15 cellular contexts compared by ENCODE assay signal in genomic region chr5:27473300-27474053, GRCh38.
A peak's percentile ranks its signal among the peaks of the same experiment; 100 is the strongest.
DNase-seq lines count a peak whose midpoint lies in the region; ATAC-seq and TF ChIP-seq lines count a peak whose summit lies in the region.
"Had no signal": no experiment of that assay in that cellular context is flagged by ENCODE, and none has a peak within 500 bp of the region (broad histone marks: within the 10 kb centered on the region; RNA-seq: fewer than 3 reads in every experiment).

No MANE protein-coding gene starts in this region.

- POLR2A ChIA-PET in HEK293 (lab: Yijun Ruan, JAX) = no interaction called here

- no peak overlapping the region for H3K9ac ChIP-seq in SU-DHL-6 (ENCODE audit: low read length)
- peak overlapping the region; percentile 99 for H3K9ac ChIP-seq in iPS-20b (ENCODE audit: low read depth, low read length)
- H3K9ac ChIP-seq in MM.1S (ENCODE audit: low read length) = no peak overlapping the region

- H3K9me2 ChIP-seq in SU-DHL-6 (replicated peaks; ENCODE audit: insufficient read depth, low read length) = no peaks in the 10 kb centered on the region
- no peaks in the 10 kb centered on the region for H3K9me2 ChIP-seq in MM.1S (replicated peaks; ENCODE audit: insufficient read depth, low read length)

- H3K4me3 Mint-ChIP-seq in natural killer cell = no peak overlapping the region
- H3K4me3 Mint-ChIP-seq: stimulated activated memory B cell treated with anti-CD40 and anti-IgM and Interleukin-4, amounts not matched to agents 10 μg/mL and 1 μg/mL and 100 μg/mL, for 72 hours had no signal

- H3K27me3 ChIP-seq in SU-DHL-6 (ENCODE audit: low read length) = no peaks in the 10 kb centered on the region
- H3K27me3 ChIP-seq in iPS-20b (ENCODE audit: insufficient read depth, low read length) = no peaks in the 10 kb centered on the region
- H3K27me3 ChIP-seq in MM.1S (replicated peaks; ENCODE audit: insufficient read depth, low read length) = no peaks in the 10 kb centered on the region
- H3K27me3 ChIP-seq: Peyer's patch had no signal

- intact Hi-C loops in natural killer cell (cut with micrococcal nuclease) = no loop called here

- H3K4me3 ChIP-seq in HEK293 (ENCODE audit: low read depth, low read length) (no peak overlapping the region), SU-DHL-6 (ENCODE audit: insufficient read depth, low read length, poor library complexity, severe bottlenecking) (no peak overlapping the region), iPS-20b (ENCODE audit: low read length) (peak overlapping the region; percentile 91), MM.1S (ENCODE audit: low read length) (no peak overlapping the region)
- H3K4me3 ChIP-seq: Peyer's patch had no signal

- no peaks in the 10 kb centered on the region for H3F3A ChIP-seq in SU-DHL-6 (ENCODE audit: insufficient read depth)
- no peaks in the 10 kb centered on the region for H3F3A ChIP-seq in MM.1S (ENCODE audit: insufficient read depth, low read length)

- ATAC-seq in natural killer cell (no peak), HG03039 (IDR thresholded peaks at IDR 0.05; ENCODE audit: unreplicated experiment) (no peak)
- ATAC-seq: stimulated activated memory B cell treated with anti-CD40 and anti-IgM and Interleukin-4, amounts not matched to agents 10 μg/mL and 1 μg/mL and 100 μg/mL, for 72 hours had no signal

- H3K79me2 ChIP-seq in SU-DHL-6 (ENCODE audit: insufficient read depth, low read length) (no peaks in the 10 kb centered on the region), MM.1S (ENCODE audit: low read length) (no peaks in the 10 kb centered on the region)

- H3K27me3 Mint-ChIP-seq in natural killer cell (ENCODE audit: low read depth in 2 of 2) = no peaks in the 10 kb centered on the region
- H3K27me3 Mint-ChIP-seq: stimulated activated memory B cell treated with anti-CD40 and anti-IgM and Interleukin-4, amounts not matched to agents 10 μg/mL and 1 μg/mL and 100 μg/mL, for 72 hours had no signal

- H3K9me3 Mint-ChIP-seq in natural killer cell = peaks cover 8 to 14% of the 10 kb centered on the region in 2 donors
- H3K9me3 Mint-ChIP-seq: stimulated activated memory B cell treated with anti-CD40 and anti-IgM and Interleukin-4, amounts not matched to agents 10 μg/mL and 1 μg/mL and 100 μg/mL, for 72 hours had no signal

- H3K36me3 ChIP-seq in HEK293 (ENCODE audit: control insufficient read depth in 2 of 2, insufficient read depth in 1 of 2, low read length in 2 of 2) = peaks cover 0 to 27% of the 10 kb centered on the region in 2 experiments; a peak in 1 of 3 replicates
- H3K36me3 ChIP-seq in SU-DHL-6 (ENCODE audit: low read length) = no peaks in the 10 kb centered on the region
- H3K36me3 ChIP-seq in iPS-20b (ENCODE audit: insufficient read depth, low read depth, low read length) = peaks cover 43% of the 10 kb centered on the region
- H3K36me3 ChIP-seq in MM.1S (replicated peaks; ENCODE audit: insufficient read depth, low read length) = no peaks in the 10 kb centered on the region
- H3K36me3 ChIP-seq: Peyer's patch had no signal

- H2AFZ ChIP-seq in SU-DHL-6 (ENCODE audit: low read depth, low read length, severe bottlenecking) (peak overlapping the region; percentile 7), MM.1S (ENCODE audit: low read length) (no peak overlapping the region)

- H3K27ac ChIP-seq in HEK293 (ENCODE audit: extremely low read depth, low read depth, low read length) = no peak overlapping the region
- H3K27ac ChIP-seq in SU-DHL-6 (ENCODE audit: low read depth, low read length) = no peak overlapping the region
- peak overlapping the region; percentile 50 for H3K27ac ChIP-seq in iPS-20b (ENCODE audit: low read length)
- H3K27ac ChIP-seq in MM.1S (ENCODE audit: low read length) = no peak overlapping the region
- H3K27ac ChIP-seq: Peyer's patch had no signal

- H3K4me1 ChIP-seq in HEK293 (ENCODE audit: control insufficient read depth, insufficient read depth, low read length) = no peaks in the 10 kb centered on the region
- no peaks in the 10 kb centered on the region for H3K4me1 ChIP-seq in iPS-20b (ENCODE audit: insufficient read depth, low read length)
- no peaks in the 10 kb centered on the region for H3K4me1 ChIP-seq in MM.1S (ENCODE audit: low read length)
- H3K4me1 ChIP-seq: Peyer's patch had no signal

- CTCF ChIA-PET in HEK293 (lab: Yijun Ruan, JAX) = no interaction called here

- H3K9me3 ChIP-seq in HEK293 (ENCODE audit: control insufficient read depth, insufficient read depth, low read depth, low read length) (no peaks in the 10 kb centered on the region), SU-DHL-6 (ENCODE audit: insufficient read depth, low read length) (peaks cover 29% of the 10 kb centered on the region; the same call in 1 of the 2 replicates), iPS-20b (ENCODE audit: insufficient read depth, low read depth, low read length) (peaks cover 31% of the 10 kb centered on the region), MM.1S (replicated peaks; ENCODE audit: insufficient read depth, low read length) (no peaks in the 10 kb centered on the region)
- H3K9me3 ChIP-seq: Peyer's patch had no signal

- no peak overlapping the region for H3K4me2 ChIP-seq in SU-DHL-6 (ENCODE audit: low read depth, low read length, poor library complexity, severe bottlenecking)
- no peak overlapping the region for H3K4me2 ChIP-seq in MM.1S (ENCODE audit: low read depth, low read length)

- H3K4me1 Mint-ChIP-seq in natural killer cell = no peaks in the 10 kb centered on the region
- H3K4me1 Mint-ChIP-seq: stimulated activated memory B cell treated with anti-CD40 and anti-IgM and Interleukin-4, amounts not matched to agents 10 μg/mL and 1 μg/mL and 100 μg/mL, for 72 hours had no signal

- no peaks in the 10 kb centered on the region for H4K20me1 ChIP-seq in SU-DHL-6 (ENCODE audit: low read depth, low read length)
- H4K20me1 ChIP-seq in MM.1S (ENCODE audit: insufficient read depth, low read length) = no peaks in the 10 kb centered on the region

- TF ChIP-seq CTCF in HEK293 (tag by site-specific recombination; IDR thresholded peaks at IDR 0.05) (no peak), SU-DHL-6 (IDR thresholded peaks at IDR 0.05; ENCODE audit: insufficient read depth, low read length, poor library complexity, severe bottlenecking) (no peak), natural killer cell (IDR thresholded peaks at IDR 0.05) (no peak), MM.1S (IDR thresholded peaks at IDR 0.05; ENCODE audit: low read length) (no peak)

- DNase-seq in ELF-1 (ENCODE audit: low read depth, low spot score) = peak; percentile 56
- DNase-seq in natural killer cell = no peak
- no peak for DNase-seq in MM.1S
- no peak for DNase-seq in GDM1 (lab: John Stamatoyannopoulos, UW)
- DNase-seq: activated CD4-positive, CD25-positive, alpha-beta regulatory T cell; activated effector memory CD4-positive, alpha-beta T cell treated with Interleukin-2 at 50 U/mL for 16 hours; caudate nucleus; NCI-H187; occipital lobe; Peyer's patch had no signal

- H3K27ac Mint-ChIP-seq in natural killer cell = no peak overlapping the region
- H3K27ac Mint-ChIP-seq: stimulated activated memory B cell treated with anti-CD40 and anti-IgM and Interleukin-4, amounts not matched to agents 10 μg/mL and 1 μg/mL and 100 μg/mL, for 72 hours had no signal

- H3K36me3 Mint-ChIP-seq in natural killer cell = peaks cover 10% of the 10 kb centered on the region
- H3K36me3 Mint-ChIP-seq: stimulated activated memory B cell treated with anti-CD40 and anti-IgM and Interleukin-4, amounts not matched to agents 10 μg/mL and 1 μg/mL and 100 μg/mL, for 72 hours had no signal

TF ChIP-seq in HEK293, 187 proteins besides CTCF, POLR2A, EP300 and RAD21:
- TF ChIP-seq ZBTB20 (tag by site-specific recombination; IDR thresholded peaks at IDR 0.05) (peak; percentile 69), OSR2 (tag by site-specific recombination; IDR thresholded peaks at IDR 0.05) (no peak)
TF ChIP-seq in HEK293: peak in this region for 1.
